In genomic region chr7:74173866-74174605, GRCh38 we compare ENCODE assay signal across 8 cellular contexts. TPM values are rescaled to one million over a fixed set of nuclear protein-coding genes. Genes with fewer than 3 reads are reported as not detected.
A peak's percentile ranks its signal among the peaks of the same experiment; 100 is the strongest.
DNase-seq lines count a peak whose midpoint lies in the region; ATAC-seq and TF ChIP-seq lines count a peak whose summit lies in the region.

EIF4H (plus strand) TSS chr7:74174356; CDS start chr7:74174384, 28 bp downstream.

- no peaks in the 10 kb centered on the region for H3K27me3 Mint-ChIP-seq in CD4-positive, CD25-positive, alpha-beta regulatory T cell
- no peaks in the 10 kb centered on the region for H3K27me3 Mint-ChIP-seq in activated CD4-positive, alpha-beta memory T cell treated with anti-CD3 and anti-CD28 coated beads for 36 hours

- H3K36me3 ChIP-seq in CD4-positive, CD25-positive, alpha-beta regulatory T cell (ENCODE audit: control insufficient read depth, insufficient read depth, low read length): peaks cover 12% of the 10 kb centered on the region
- H3K36me3 ChIP-seq in right lobe of liver: peaks cover 0 to 5% (median 0%) of the 10 kb centered on the region in 4 donors

- H3K27ac ChIP-seq in CD4-positive, CD25-positive, alpha-beta regulatory T cell (ENCODE audit: insufficient read depth, low read length, poor library complexity, severe bottlenecking): peak within 1 kb of the TSS; percentile 89
- peak within 1 kb of the TSS; percentile 65 to 98 (median 93) for H3K27ac ChIP-seq in dorsolateral prefrontal cortex
- H3K27ac ChIP-seq in right lobe of liver: peak within 1 kb of the TSS; percentile 91 to 94 (median 91)

- peaks cover 50% of the 10 kb centered on the region for H3K4me1 ChIP-seq in CD4-positive, CD25-positive, alpha-beta regulatory T cell (ENCODE audit: control insufficient read depth, insufficient read depth, low read length, poor library complexity, severe bottlenecking)
- H3K4me1 ChIP-seq in right lobe of liver: peaks cover 0 to 50% (median 8%) of the 10 kb centered on the region in 4 donors

- H3K4me3 ChIP-seq in CD4-positive, CD25-positive, alpha-beta regulatory T cell (ENCODE audit: low read depth, low read length): peak within 1 kb of the TSS; percentile 98
- H3K4me3 ChIP-seq in dorsolateral prefrontal cortex (peak within 1 kb of the TSS; percentile 60 to 99 (median 95)), right lobe of liver (peak within 1 kb of the TSS; percentile 83 to 98 (median 93))

- peak within 1 kb of the TSS; percentile 91 to 96 (median 94) for H3K4me3 Mint-ChIP-seq in CD4-positive, CD25-positive, alpha-beta regulatory T cell
- peak within 1 kb of the TSS; percentile 88 for H3K4me3 Mint-ChIP-seq in activated CD4-positive, alpha-beta memory T cell treated with anti-CD3 and anti-CD28 coated beads for 36 hours

- intact Hi-C loops in activated CD4-positive, alpha-beta memory T cell treated with anti-CD3 and anti-CD28 coated beads for 36 hours (cut with micrococcal nuclease): loop anchor here (1.0 to 10.0 kb wide), 5 partner anchors 80 to 329 kb away; partner anchors contain the start of genes GTF2IRD1, LIMK1 and METTL27
- intact Hi-C loops in dorsolateral prefrontal cortex (cut with DNase I) (loop anchor here (5.0 kb wide), 2 partner anchors 92 to 107 kb away; partner anchors contain the start of gene LIMK1 (in 2 of the 2)), right lobe of liver (cut with DNase I) (loop anchor here in 1 of 2 donors (10.0 kb wide), 1 partner anchor 89 kb away; the partner anchor contains the start of gene LIMK1)

- TF ChIP-seq CTCF in dorsolateral prefrontal cortex (IDR thresholded peaks at IDR 0.05 in 54 of 56, conservative IDR thresholded peaks at IDR 0.05 in 2 of 56; ENCODE audit: low read depth in 1 of 56, partially characterized antibody in 56 of 56): peak in 20 of 56 donors; percentile 1 to 62 (median 28)
- no peak for TF ChIP-seq CTCF in right lobe of liver (IDR thresholded peaks at IDR 0.05)

- CTCF ChIA-PET in activated CD4-positive, alpha-beta memory T cell treated with anti-CD3 and anti-CD28 coated beads for 36 hours (lab: Charles Lee): interaction anchor here (1.2 to 2.0 kb wide), 3 partner anchors 10 to 227 kb away, joined by 4 to 7 read pairs (median 7); no protein-coding TSS in a partner anchor

- H3K4me1 Mint-ChIP-seq in CD4-positive, CD25-positive, alpha-beta regulatory T cell: peaks cover 27 to 53% (median 40%) of the 10 kb centered on the region in 4 donors
- H3K4me1 Mint-ChIP-seq in activated CD4-positive, alpha-beta memory T cell treated with anti-CD3 and anti-CD28 coated beads for 36 hours (ENCODE audit: low read depth): peaks cover 39% of the 10 kb centered on the region

- H3K27me3 ChIP-seq in CD4-positive, CD25-positive, alpha-beta regulatory T cell (ENCODE audit: control insufficient read depth, insufficient read depth, low read length): no peaks in the 10 kb centered on the region
- no peaks in the 10 kb centered on the region for H3K27me3 ChIP-seq in dorsolateral prefrontal cortex
- H3K27me3 ChIP-seq in right lobe of liver: no peaks in the 10 kb centered on the region

- ATAC-seq in CD4-positive, CD25-positive, alpha-beta regulatory T cell (ENCODE audit: low read depth in 2 of 2): peak; percentile 86
- ATAC-seq in GM19452 (IDR thresholded peaks at IDR 0.05; ENCODE audit: unreplicated experiment) (peak; percentile 84), right lobe of liver (peak; percentile 88 to 94 (median 91))

- no peaks in the 10 kb centered on the region for H3K9me3 Mint-ChIP-seq in CD4-positive, CD25-positive, alpha-beta regulatory T cell
- H3K9me3 Mint-ChIP-seq in activated CD4-positive, alpha-beta memory T cell treated with anti-CD3 and anti-CD28 coated beads for 36 hours: no peaks in the 10 kb centered on the region

- POLR2A ChIA-PET in activated CD4-positive, alpha-beta memory T cell treated with anti-CD3 and anti-CD28 coated beads for 36 hours (lab: Charles Lee): interaction anchor here (0.9 to 2.6 kb wide), 4 partner anchors 32 to 436 kb away, joined by 3 to 7 read pairs (median 4); partner anchors contain the start of genes ABHD11 and LIMK1

- H3K27ac Mint-ChIP-seq in CD4-positive, CD25-positive, alpha-beta regulatory T cell: peak within 1 kb of the TSS; percentile 93 to 96 (median 95)
- peak within 1 kb of the TSS; percentile 89 for H3K27ac Mint-ChIP-seq in activated CD4-positive, alpha-beta memory T cell treated with anti-CD3 and anti-CD28 coated beads for 36 hours

- H3K9me3 ChIP-seq in CD4-positive, CD25-positive, alpha-beta regulatory T cell (ENCODE audit: control insufficient read depth in 2 of 2, low read length in 2 of 2): no peaks in the 10 kb centered on the region
- H3K9me3 ChIP-seq in right lobe of liver: no peaks in the 10 kb centered on the region

- H3K36me3 Mint-ChIP-seq in CD4-positive, CD25-positive, alpha-beta regulatory T cell: peaks cover 20% of the 10 kb centered on the region
- peaks cover 24% of the 10 kb centered on the region for H3K36me3 Mint-ChIP-seq in activated CD4-positive, alpha-beta memory T cell treated with anti-CD3 and anti-CD28 coated beads for 36 hours

- peak; percentile 89 to 96 (median 94) for DNase-seq in CD4-positive, CD25-positive, alpha-beta regulatory T cell
- peak; percentile 97 for DNase-seq in HK-2 (ENCODE audit: unreplicated experiment)
- DNase-seq in NCI-H82 treated with DMSO at 0.1 percent for 48 hours (lab: John Stamatoyannopoulos, UW; ENCODE audit: unreplicated experiment): peak; percentile 20
- DNase-seq in activated CD4-positive, alpha-beta memory T cell treated with anti-CD3 and anti-CD28 coated beads for 36 hours: peak; percentile 96
- DNase-seq in dorsolateral prefrontal cortex: peak; percentile 89 to 96 (median 93)
- peak; percentile 97 to 98 (median 97) for DNase-seq in right lobe of liver
- DNase-seq in stimulated activated CD4-positive, alpha-beta T cell treated with anti-CD3 and anti-CD28 coated beads, Interleukin-4, amount 100 ng/mL, for 24 hours: peak; percentile 96

- WGBS in right lobe of liver (ENCODE audit: insufficient coverage, low coverage, low lambda C conversion rate, missing lambda C conversion rate): 0% methylated on average over 14 of the region's 95 CpGs

- peak; percentile 95 for TF ChIP-seq POLR2A in right lobe of liver (IDR thresholded peaks at IDR 0.05)

RNA-seq across cellular contexts. Expression of gene EIF4H, which starts in this region (rescaled TPM):
- 263 TPM for total RNA-seq in CD4-positive, CD25-positive, alpha-beta regulatory T cell
- 100 to 1,000 TPM; 222 to 257 (median 233) TPM for polyA plus RNA-seq in CD4-positive, CD25-positive, alpha-beta regulatory T cell
- total RNA-seq in activated CD4-positive, alpha-beta memory T cell treated with anti-CD3 and anti-CD28 coated beads for 36 hours: 100 to 1,000 TPM; 400 to 410 TPM
- 100 to 1,000 TPM; 190 to 323 (median 261) TPM for total RNA-seq in dorsolateral prefrontal cortex
- 100 to 1,000 TPM; 117 to 128 (median 118) TPM for total RNA-seq in right lobe of liver

Comparison
In these comparisons a context has a peak if more than half of its experiments do, and no peak if none do; other contexts are left out.
1. Peak in every context shown above with its lines: DNase-seq, ATAC-seq, H3K4me3 ChIP-seq and H3K27ac ChIP-seq.
2. DNase-seq: peak in every context shown above with its lines; median percentile 97 in HK-2; 97 in right lobe of liver; 96 in activated CD4-positive, alpha-beta memory T cell treated with anti-CD3 and anti-CD28 coated beads for 36 hours; 96 in stimulated activated CD4-positive, alpha-beta T cell treated with anti-CD3 and anti-CD28 coated beads, Interleukin-4, amount 100 ng/mL, for 24 hours; 94 in CD4-positive, CD25-positive, alpha-beta regulatory T cell; 93 in dorsolateral prefrontal cortex; 20 in NCI-H82 treated with DMSO at 0.1 percent for 48 hours.